In the genomic region with DNA sequence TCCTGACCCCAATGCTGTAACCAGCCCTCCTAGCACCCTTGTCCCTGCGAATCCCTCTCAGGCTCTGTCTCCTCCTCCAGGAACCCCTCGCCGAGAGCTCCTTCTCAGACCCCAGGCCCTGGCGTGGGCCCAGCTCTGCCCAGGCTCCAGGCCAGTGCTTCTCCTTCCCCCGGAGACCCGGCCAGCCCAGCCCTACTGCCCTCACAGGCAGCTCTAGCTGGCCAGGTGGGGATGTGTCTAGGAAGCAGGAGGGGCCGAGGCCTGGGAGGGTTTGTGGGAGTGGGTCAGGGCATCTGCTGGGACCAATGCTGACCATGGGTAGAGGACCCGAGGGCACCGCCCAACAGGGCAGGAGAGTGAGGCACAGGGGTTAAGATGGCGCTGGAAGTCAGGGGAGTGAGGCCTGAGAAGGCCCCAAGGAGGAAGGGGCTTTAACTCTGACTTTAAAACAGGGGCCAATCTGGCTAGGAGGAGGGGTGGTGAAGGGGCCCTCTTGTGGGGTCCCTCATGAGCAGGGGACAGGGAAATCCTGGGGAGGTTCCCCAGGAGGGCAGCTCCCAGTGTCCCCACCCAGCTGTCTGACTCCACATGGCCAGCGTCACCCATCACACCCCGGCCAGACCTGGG, we compare ENCODE assay signal across 16 cellular contexts.
DNase-seq lines count a peak whose midpoint lies in the region; ATAC-seq and TF ChIP-seq lines count a peak whose summit lies in the region.
"Had no signal": no experiment of that assay in that cellular context is flagged by ENCODE, and none has a peak within 500 bp of the region (broad histone marks: within the 10 kb centered on the region; RNA-seq: fewer than 3 reads in every experiment).

No MANE protein-coding gene starts in this region.

- no peaks in the 10 kb centered on the region for H3K4me1 ChIP-seq in RWPE2 (ENCODE audit: insufficient read depth, poor library complexity, severe bottlenecking)

- no peak overlapping the region for H3K27ac Mint-ChIP-seq in activated naive CD8-positive, alpha-beta T cell treated with anti-CD3 and anti-CD28 coated beads, Interleukin-2, amount 10 ng/mL, durations not matched to agents 7 days and 5 days
- H3K27ac Mint-ChIP-seq in activated naive CD8-positive, alpha-beta T cell treated with anti-CD3 and anti-CD28 coated beads, Interleukin-2, amount 50 U/mL, for 24 hours: no peak overlapping the region
- H3K27ac Mint-ChIP-seq: B cell; CD8-positive, alpha-beta T cell had no signal

- peaks cover 22% of the 10 kb centered on the region for H3K27me3 ChIP-seq in RWPE2 (ENCODE audit: insufficient read depth, poor library complexity, severe bottlenecking)

- TF ChIP-seq CTCF in RWPE2 (IDR thresholded peaks at IDR 0.05; ENCODE audit: poor library complexity, severe bottlenecking): no peak

- POLR2A ChIA-PET in activated naive CD8-positive, alpha-beta T cell treated with anti-CD3 and anti-CD28 coated beads, Interleukin-2, amount 10 ng/mL, durations not matched to agents 7 days and 5 days (lab: Charles Lee): no interaction called here

- no peaks in the 10 kb centered on the region for H3K9me3 ChIP-seq in RWPE2 (ENCODE audit: severe bottlenecking)
- H3K9me3 ChIP-seq: MG63 had no signal

- H3K27ac ChIP-seq in RWPE2 (ENCODE audit: poor library complexity, severe bottlenecking): no peak overlapping the region
- H3K27ac ChIP-seq: PC-9 had no signal

- H3K4me3 ChIP-seq in RWPE2 (ENCODE audit: severe bottlenecking): no peak overlapping the region
- H3K4me3 ChIP-seq: MG63, PC-9 had no signal

- no peak overlapping the region for H3K4me3 Mint-ChIP-seq in activated naive CD8-positive, alpha-beta T cell treated with anti-CD3 and anti-CD28 coated beads, Interleukin-2, amount 10 ng/mL, durations not matched to agents 7 days and 5 days
- no peak overlapping the region for H3K4me3 Mint-ChIP-seq in activated naive CD8-positive, alpha-beta T cell treated with anti-CD3 and anti-CD28 coated beads, Interleukin-2, amount 50 U/mL, for 24 hours
- H3K4me3 Mint-ChIP-seq: B cell; CD8-positive, alpha-beta T cell had no signal

- H3K9me3 Mint-ChIP-seq in activated naive CD8-positive, alpha-beta T cell treated with anti-CD3 and anti-CD28 coated beads, Interleukin-2, amount 10 ng/mL, durations not matched to agents 7 days and 5 days: peaks cover 16% of the 10 kb centered on the region
- peaks cover 19% of the 10 kb centered on the region for H3K9me3 Mint-ChIP-seq in activated naive CD8-positive, alpha-beta T cell treated with anti-CD3 and anti-CD28 coated beads, Interleukin-2, amount 50 U/mL, for 24 hours

- H3K36me3 ChIP-seq in RWPE2 (ENCODE audit: low read depth): no peaks in the 10 kb centered on the region
- H3K36me3 ChIP-seq: MG63 had no signal

- peaks cover 10% of the 10 kb centered on the region for H3K27me3 Mint-ChIP-seq in activated naive CD8-positive, alpha-beta T cell treated with anti-CD3 and anti-CD28 coated beads, Interleukin-2, amount 10 ng/mL, durations not matched to agents 7 days and 5 days
- H3K27me3 Mint-ChIP-seq in activated naive CD8-positive, alpha-beta T cell treated with anti-CD3 and anti-CD28 coated beads, Interleukin-2, amount 50 U/mL, for 24 hours: peaks cover 17% of the 10 kb centered on the region

- ATAC-seq in activated naive CD8-positive, alpha-beta T cell treated with anti-CD3 and anti-CD28 coated beads, Interleukin-2, amount 10 ng/mL, durations not matched to agents 7 days and 5 days (ENCODE audit: low read depth): no peak
- ATAC-seq in activated naive CD8-positive, alpha-beta T cell treated with anti-CD3 and anti-CD28 coated beads, Interleukin-2, amount 50 U/mL, for 24 hours: no peak
- ATAC-seq in RWPE2 (ENCODE audit: low read depth) (no peak), sciatic nerve (no peak), GM18502 (IDR thresholded peaks at IDR 0.05; ENCODE audit: poor library complexity, unreplicated experiment) (no peak)
- ATAC-seq: CD8-positive, alpha-beta T cell had no signal

- H3K36me3 Mint-ChIP-seq in activated naive CD8-positive, alpha-beta T cell treated with anti-CD3 and anti-CD28 coated beads, Interleukin-2, amount 10 ng/mL, durations not matched to agents 7 days and 5 days: no peaks in the 10 kb centered on the region
- H3K36me3 Mint-ChIP-seq in activated naive CD8-positive, alpha-beta T cell treated with anti-CD3 and anti-CD28 coated beads, Interleukin-2, amount 50 U/mL, for 24 hours (ENCODE audit: low read depth): peaks cover 2% of the 10 kb centered on the region
- H3K36me3 Mint-ChIP-seq: CD8-positive, alpha-beta T cell had no signal

- intact Hi-C loops in sciatic nerve (cut with DNase I): no loop called here

- H3K4me1 Mint-ChIP-seq in activated naive CD8-positive, alpha-beta T cell treated with anti-CD3 and anti-CD28 coated beads, Interleukin-2, amount 10 ng/mL, durations not matched to agents 7 days and 5 days: no peaks in the 10 kb centered on the region
- no peaks in the 10 kb centered on the region for H3K4me1 Mint-ChIP-seq in activated naive CD8-positive, alpha-beta T cell treated with anti-CD3 and anti-CD28 coated beads, Interleukin-2, amount 50 U/mL, for 24 hours
- H3K4me1 Mint-ChIP-seq: B cell had no signal

- DNase-seq in activated naive CD8-positive, alpha-beta T cell treated with anti-CD3 and anti-CD28 coated beads, Interleukin-2, amount 10 ng/mL, durations not matched to agents 7 days and 5 days: peak; percentile 18
- no peak for DNase-seq in activated naive CD8-positive, alpha-beta T cell treated with anti-CD3 and anti-CD28 coated beads, Interleukin-2, amount 50 U/mL, for 24 hours
- peak; percentile 56 for DNase-seq in RWPE2 (ENCODE audit: low spot score)
- DNase-seq in iPS-NIHi11 (ENCODE audit: low spot score): peak; percentile 3
- peak; percentile 48 for DNase-seq in sciatic nerve (ENCODE audit: low spot score)
- DNase-seq in stimulated activated naive CD4-positive, alpha-beta T cell (lab: John Stamatoyannopoulos, UW): no peak
- DNase-seq in glomerular visceral epithelial cell (ENCODE audit: extremely low spot score): no peak
- DNase-seq: ACHN, MG63, NCI-H1105 treated with DMSO at 0.1 percent for 48 hours, NCI-H187, PC-9, SHP77 had no signal

Comparison
In these comparisons a context has a peak if more than half of its experiments do, and no peak if none do; other contexts are left out.
1. DNase-seq: peak in activated naive CD8-positive, alpha-beta T cell treated with anti-CD3 and anti-CD28 coated beads, Interleukin-2, amount 10 ng/mL, durations not matched to agents 7 days and 5 days (single experiment), RWPE2 (single experiment), iPS-NIHi11 (single experiment) and sciatic nerve (single experiment); none in activated naive CD8-positive, alpha-beta T cell treated with anti-CD3 and anti-CD28 coated beads, Interleukin-2, amount 50 U/mL, for 24 hours (single experiment), stimulated activated naive CD4-positive, alpha-beta T cell (0 of 6) and glomerular visceral epithelial cell (single experiment).